25 cellular contexts compared by ENCODE assay signal in the genomic region with DNA sequence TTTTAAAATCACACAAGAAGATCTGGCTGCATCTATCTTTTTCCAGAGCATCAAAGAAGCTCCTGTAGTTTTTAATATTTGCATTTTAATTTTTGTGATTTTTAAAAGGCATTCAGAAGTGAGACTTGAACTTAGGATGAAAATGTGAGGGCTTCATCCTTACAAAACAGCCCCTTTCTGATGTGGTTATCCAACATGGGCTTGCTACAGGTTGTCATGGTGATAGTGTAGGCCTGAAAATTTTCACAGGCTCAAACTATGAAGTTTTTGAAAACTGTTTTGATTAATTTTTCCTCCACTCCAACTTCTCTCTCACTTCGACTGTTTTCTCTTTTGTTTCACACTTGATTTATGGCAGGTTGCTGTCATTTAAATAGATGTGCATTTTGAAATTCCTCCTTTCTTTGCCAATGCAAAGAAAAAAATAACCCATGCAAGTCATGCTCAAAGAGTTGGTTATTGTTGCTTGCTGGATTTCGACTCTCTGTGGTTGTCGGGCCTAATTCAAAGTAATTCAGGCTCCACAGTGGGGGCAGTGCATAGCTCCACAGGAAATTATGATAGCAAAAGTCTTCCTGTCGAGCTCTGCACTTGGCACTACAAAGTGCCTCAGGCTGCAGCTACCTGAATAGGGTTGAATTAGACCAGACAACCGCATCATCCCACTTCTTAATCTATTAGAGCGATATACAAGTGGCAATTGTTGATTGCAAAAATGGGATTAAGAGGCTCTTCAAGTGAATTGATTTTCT.
DNase-seq lines count a peak whose midpoint lies in the region; ATAC-seq and TF ChIP-seq lines count a peak whose summit lies in the region.
"Had no signal": no experiment of that assay in that cellular context is flagged by ENCODE, and none has a peak within 500 bp of the region (broad histone marks: within the 10 kb centered on the region; RNA-seq: fewer than 3 reads in every experiment).

No MANE protein-coding gene starts in this region.

- no peaks in the 10 kb centered on the region for H3K36me3 Mint-ChIP-seq in activated CD4-positive, alpha-beta T cell treated with anti-CD3 and anti-CD28 coated beads for 36 hours (ENCODE audit: low read depth)
- H3K36me3 Mint-ChIP-seq: stimulated activated naive B cell treated with anti-CD40 and anti-IgM and Interleukin-4, amounts not matched to agents 10 μg/mL and 1 μg/mL and 100 μg/mL, for 72 hours had no signal

- H3K4me3 ChIP-seq in DND-41 (ENCODE audit: low read depth in 1 of 2, low read length in 2 of 2) (no peak overlapping the region), left ventricle myocardium inferior (no peak overlapping the region), heart left ventricle (no peak overlapping the region)
- H3K4me3 ChIP-seq: GM12878, right lobe of liver, thoracic aorta, vagina had no signal

- no peak for TF ChIP-seq POLR2A in heart left ventricle (IDR thresholded peaks at IDR 0.05)

- WGBS in heart left ventricle, 4 donors = 42 to 48% (median 45%) methylated on average over 6 of the region's 6 CpGs

- no peaks in the 10 kb centered on the region for H3K79me2 ChIP-seq in DND-41 (ENCODE audit: insufficient read depth, low read length)
- H3K79me2 ChIP-seq: parathyroid adenoma had no signal

- no peaks in the 10 kb centered on the region for H3K27me3 Mint-ChIP-seq in activated CD4-positive, alpha-beta T cell treated with anti-CD3 and anti-CD28 coated beads for 36 hours
- H3K27me3 Mint-ChIP-seq: activated T-helper 17 cell treated with anti-CD3 and anti-CD28 coated beads, Interleukin-2, amount 50 U/mL, for 72 hours; stimulated activated naive B cell treated with anti-CD40 and anti-IgM and Interleukin-4, amounts not matched to agents 10 μg/mL and 1 μg/mL and 100 μg/mL, for 72 hours had no signal

- H4K20me1 ChIP-seq in DND-41 (ENCODE audit: insufficient read depth, low read length) = no peaks in the 10 kb centered on the region

- peak overlapping the region; percentile 38 for H3K4me2 ChIP-seq in DND-41 (ENCODE audit: insufficient read depth, low read length)
- H3K4me2 ChIP-seq: KMS-11 had no signal

- intact Hi-C loops in activated CD4-positive, alpha-beta T cell treated with anti-CD3 and anti-CD28 coated beads for 36 hours (cut with DNase I, micrococcal nuclease) = no loop called here
- intact Hi-C loops in left ventricle myocardium inferior (cut with micrococcal nuclease) (no loop called here), heart left ventricle (cut with DNase I) (no loop called here)

- H3K4me3 Mint-ChIP-seq in activated CD4-positive, alpha-beta T cell treated with anti-CD3 and anti-CD28 coated beads for 36 hours = no peak overlapping the region
- H3K4me3 Mint-ChIP-seq: activated T-helper 17 cell treated with anti-CD3 and anti-CD28 coated beads, Interleukin-2, amount 50 U/mL, for 72 hours; nephron progenitor cell; stimulated activated naive B cell treated with anti-CD40 and anti-IgM and Interleukin-4, amounts not matched to agents 10 μg/mL and 1 μg/mL and 100 μg/mL, for 72 hours had no signal

- CTCF ChIA-PET in activated CD4-positive, alpha-beta T cell treated with anti-CD3 and anti-CD28 coated beads for 36 hours (lab: Charles Lee) = interaction anchor here (1.1 kb wide), 1 partner anchor 69 kb away, joined by 3 read pairs; no protein-coding TSS in a partner anchor

- ATAC-seq in activated CD4-positive, alpha-beta T cell treated with anti-CD3 and anti-CD28 coated beads for 36 hours = no peak
- ATAC-seq in DND-41 (ENCODE audit: insufficient read depth, low read depth) (peak; percentile 95), heart left ventricle (no peak)
- ATAC-seq: activated T-helper 17 cell treated with anti-CD3 and anti-CD28 coated beads, Interleukin-2, amount 50 U/mL, for 72 hours; GM12878; left ventricle myocardium superior; Panc1; right lobe of liver; stimulated activated naive B cell treated with anti-CD40 and anti-IgM and Interleukin-4, amounts not matched to agents 10 μg/mL and 1 μg/mL and 100 μg/mL, for 72 hours had no signal

- DNase-seq in activated CD4-positive, alpha-beta T cell treated with anti-CD3 and anti-CD28 coated beads for 36 hours = peak; percentile 6
- no peak for DNase-seq in activated CD4-positive, alpha-beta T cell treated with anti-CD3 and anti-CD28 coated beads, Interleukin-2, amount 50 U/mL, for 1 hour
- DNase-seq in DND-41 (peak; percentile 57), NOMO-1 treated with DMSO at 0.1 percent for 48 hours (lab: John Stamatoyannopoulos, UW; ENCODE audit: unreplicated experiment) (peak; percentile 56), cerebellar cortex (ENCODE audit: low spot score) (peak; percentile 3), 8988T (no peak), left ventricle myocardium inferior (no peak), heart left ventricle (no peak)
- DNase-seq: activated CD4-positive, CD25-positive, alpha-beta regulatory T cell treated with anti-CD3 and anti-CD28 coated beads, Interleukin-2, amount 50 U/mL, for 72 hours; left ventricle myocardium superior; NCI-H1048; NCI-H446 treated with DMSO at 0.1 percent for 48 hours; nephron progenitor cell; right lobe of liver; SHP77 treated with DMSO at 0.1 percent for 48 hours; stimulated activated CD4-positive, alpha-beta T cell treated with anti-CD3 and anti-CD28 coated beads, Interleukin-12 subunit alpha, Interleukin-12 subunit beta, amount 100 ng/mL, for 4 hours; stimulated activated CD4-positive, alpha-beta T cell treated with anti-CD3 and anti-CD28 coated beads, Interleukin-4, amount 100 ng/mL, for 24 hours; stimulated activated naive B cell treated with anti-CD40 and anti-IgM and Interleukin-4, amounts not matched to agents 10 μg/mL and 1 μg/mL and 100 μg/mL, for 72 hours had no signal

- no peak overlapping the region for H3K27ac Mint-ChIP-seq in activated CD4-positive, alpha-beta T cell treated with anti-CD3 and anti-CD28 coated beads for 36 hours
- H3K27ac Mint-ChIP-seq: activated T-helper 17 cell treated with anti-CD3 and anti-CD28 coated beads, Interleukin-2, amount 50 U/mL, for 72 hours; nephron progenitor cell; stimulated activated naive B cell treated with anti-CD40 and anti-IgM and Interleukin-4, amounts not matched to agents 10 μg/mL and 1 μg/mL and 100 μg/mL, for 72 hours had no signal

- TF ChIP-seq CTCF in DND-41 (IDR thresholded peaks at IDR 0.05; ENCODE audit: borderline replicate concordance, extremely low read depth, low read length, poor library complexity, severe bottlenecking) (peak; percentile 4), left ventricle myocardium inferior (IDR thresholded peaks at IDR 0.05; ENCODE audit: borderline replicate concordance) (no peak), heart left ventricle (IDR thresholded peaks at IDR 0.05) (no peak)

- POLR2A ChIA-PET in activated CD4-positive, alpha-beta T cell treated with anti-CD3 and anti-CD28 coated beads for 36 hours (lab: Charles Lee) = no interaction called here

- H3K4me1 ChIP-seq in DND-41 (ENCODE audit: insufficient read depth, low read length) (peaks cover 35% of the 10 kb centered on the region), left ventricle myocardium inferior (no peaks in the 10 kb centered on the region), heart left ventricle (no peaks in the 10 kb centered on the region)
- H3K4me1 ChIP-seq: parathyroid adenoma, vagina had no signal

- no peaks in the 10 kb centered on the region for H3K36me3 ChIP-seq in DND-41 (ENCODE audit: insufficient read depth, low read length)
- H3K36me3 ChIP-seq in left ventricle myocardium inferior = no peaks in the 10 kb centered on the region
- no peaks in the 10 kb centered on the region for H3K36me3 ChIP-seq in heart left ventricle
- H3K36me3 ChIP-seq: right lobe of liver, thoracic aorta, vagina had no signal

- H3K4me1 Mint-ChIP-seq in activated CD4-positive, alpha-beta T cell treated with anti-CD3 and anti-CD28 coated beads for 36 hours = peaks cover 34% of the 10 kb centered on the region
- H3K4me1 Mint-ChIP-seq: activated T-helper 17 cell treated with anti-CD3 and anti-CD28 coated beads, Interleukin-2, amount 50 U/mL, for 72 hours; stimulated activated naive B cell treated with anti-CD40 and anti-IgM and Interleukin-4, amounts not matched to agents 10 μg/mL and 1 μg/mL and 100 μg/mL, for 72 hours had no signal

- 0 out of 2 replicates have a peak overlapping the region, but pooled peaks have one; percentile 7 for H2AFZ ChIP-seq in DND-41 (ENCODE audit: low read depth, low read length)
- H2AFZ ChIP-seq: parathyroid adenoma had no signal

- H3K9me3 ChIP-seq in DND-41 (ENCODE audit: insufficient read depth, low read length, severe bottlenecking) = no peaks in the 10 kb centered on the region
- no peaks in the 10 kb centered on the region for H3K9me3 ChIP-seq in left ventricle myocardium inferior (replicated peaks)
- H3K9me3 ChIP-seq in heart left ventricle = no peaks in the 10 kb centered on the region
- H3K9me3 ChIP-seq: right lobe of liver, thoracic aorta, vagina had no signal

- H3K9ac ChIP-seq in DND-41 (ENCODE audit: low read depth, low read length) = no peak overlapping the region
- H3K9ac ChIP-seq: KMS-11, parathyroid adenoma had no signal

- H3K27ac ChIP-seq in DND-41 (ENCODE audit: low read length) = peak overlapping the region; percentile 70
- H3K27ac ChIP-seq in left ventricle myocardium inferior (replicated peaks) = no peak overlapping the region
- no peak overlapping the region for H3K27ac ChIP-seq in heart left ventricle
- H3K27ac ChIP-seq: KMS-11, parathyroid adenoma, right lobe of liver, thoracic aorta, vagina had no signal

- no peaks in the 10 kb centered on the region for H3K9me3 Mint-ChIP-seq in activated CD4-positive, alpha-beta T cell treated with anti-CD3 and anti-CD28 coated beads for 36 hours (ENCODE audit: low read depth)
- H3K9me3 Mint-ChIP-seq: activated T-helper 17 cell treated with anti-CD3 and anti-CD28 coated beads, Interleukin-2, amount 50 U/mL, for 72 hours; stimulated activated naive B cell treated with anti-CD40 and anti-IgM and Interleukin-4, amounts not matched to agents 10 μg/mL and 1 μg/mL and 100 μg/mL, for 72 hours had no signal

- H3K27me3 ChIP-seq in DND-41 (ENCODE audit: insufficient read depth, low read length, poor library complexity) (no peaks in the 10 kb centered on the region), left ventricle myocardium inferior (ENCODE audit: low read depth) (no peaks in the 10 kb centered on the region), heart left ventricle (peaks cover 0 to 15% (median 0%) of the 10 kb centered on the region in 9 donors)
- H3K27me3 ChIP-seq: right lobe of liver, vagina had no signal

Comparison
In these comparisons a context has a peak if more than half of its experiments do, and no peak if none do; other contexts are left out.
1. DNase-seq: peak in activated CD4-positive, alpha-beta T cell treated with anti-CD3 and anti-CD28 coated beads for 36 hours (single experiment), DND-41 (single experiment), NOMO-1 treated with DMSO at 0.1 percent for 48 hours (single experiment) and cerebellar cortex (single experiment); none in activated CD4-positive, alpha-beta T cell treated with anti-CD3 and anti-CD28 coated beads, Interleukin-2, amount 50 U/mL, for 1 hour (single experiment), 8988T (single experiment), left ventricle myocardium inferior (single experiment) and heart left ventricle (0 of 5).